ENCODE assay signal across 34 cellular contexts in the genomic region with DNA sequence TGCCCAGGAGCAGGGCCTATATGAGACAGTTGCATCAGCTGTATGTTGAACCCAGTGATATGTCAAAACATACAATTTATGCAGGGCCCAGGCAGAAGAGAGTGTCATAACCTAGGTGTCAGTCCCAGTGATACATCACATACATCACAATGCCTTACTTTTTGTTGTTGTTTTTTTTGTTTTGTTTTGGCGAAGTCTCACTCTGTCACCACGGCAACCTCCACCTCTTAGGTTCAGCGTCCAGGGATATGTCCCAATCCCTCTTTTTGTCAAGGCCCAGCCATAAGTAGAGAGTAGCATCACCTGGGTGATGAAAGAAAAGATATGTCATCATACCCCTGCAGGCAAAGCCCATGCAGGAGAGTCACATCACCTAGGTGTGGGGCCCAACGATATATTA.
"Had no signal": no experiment of that assay in that cellular context is flagged by ENCODE, and none has a peak within 500 bp of the region (broad histone marks: within the 10 kb centered on the region; RNA-seq: fewer than 3 reads in every experiment).

No MANE protein-coding gene starts in this region.

- H3K4me3 ChIP-seq: MG63 had no signal

- H3K36me3 ChIP-seq: MG63 had no signal

- H3K27me3 ChIP-seq: MG63 had no signal

- H3K9me3 ChIP-seq: MG63 had no signal

- DNase-seq: Karpas-422, Kasumi-1, MG63, MM.1S, MV-4-11, NCI-H1048, NCI-H1092, NCI-H1092 treated with DMSO at 0.1 percent for 48 hours, NCI-H1105, NCI-H1105 treated with DMSO at 0.1 percent for 48 hours, NCI-H1417, NCI-H1417 treated with DMSO at 0.1 percent for 48 hours, NCI-H1436, NCI-H1436 treated with DMSO at 0.1 percent for 48 hours, NCI-H146, NCI-H1694, NCI-H1694 treated with DMSO at 0.1 percent for 48 hours, NCI-H187, NCI-H187 treated with DMSO at 0.1 percent for 48 hours, NCI-H1930, NCI-H2029, NCI-H2029 treated with DMSO at 0.1 percent for 48 hours, NCI-H2081, NCI-H2081 treated with DMSO at 0.1 percent for 48 hours, NCI-H2107, NCI-H2171, NCI-H2171 treated with DMSO at 0.1 percent for 48 hours, NCI-H2227 treated with DMSO at 0.1 percent for 48 hours, NCI-H226, NCI-H345, NCI-H446, NCI-H446 treated with DMSO at 0.1 percent for 48 hours, NCI-H510A, NCI-H510A treated with DMSO at 0.1 percent for 48 hours had no signal
